In the genomic region with DNA sequence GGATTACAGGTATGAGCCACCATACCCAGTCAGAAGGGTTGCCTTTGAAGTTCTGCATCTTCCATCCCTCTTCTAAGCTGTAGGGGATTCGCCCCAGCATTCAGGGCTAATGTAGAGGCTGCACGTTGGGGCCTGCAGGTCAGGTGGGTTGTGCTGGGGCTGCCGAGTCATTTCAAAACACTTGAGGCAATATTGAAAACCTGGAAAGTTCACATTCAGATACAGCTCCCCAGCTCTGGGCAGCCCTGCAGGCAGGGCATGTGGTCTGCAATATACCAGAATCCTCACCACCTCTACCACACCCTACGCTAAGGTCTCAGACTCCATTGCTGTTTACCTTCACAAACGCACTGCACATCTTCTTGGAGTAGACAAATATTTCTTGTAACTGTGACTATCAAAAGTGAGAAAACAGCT, we compare ENCODE assay signal across 1 cellular context.
TF ChIP-seq lines count a peak whose summit lies in the region.

No MANE protein-coding gene starts in this region.

TF ChIP-seq in GM12878, 131 proteins besides CTCF, POLR2A, EP300 and RAD21 (continues in another document):
- TF ChIP-seq MEF2B (IDR thresholded peaks at IDR 0.05; ENCODE audit: partially characterized antibody, poor library complexity, severe bottlenecking) (no peak), EGR1 (IDR thresholded peaks at IDR 0.05; ENCODE audit: borderline replicate concordance in 1 of 2, low read depth in 2 of 2, low read length in 2 of 2) (no peak), CREM (IDR thresholded peaks at IDR 0.05; ENCODE audit: low read depth) (0 out of 2 replicates have a peak, but pooled peaks have one; percentile 56), IRF4 (IDR thresholded peaks at IDR 0.05; ENCODE audit: low read depth, low read length) (peak; percentile 84), BACH1 (IDR thresholded peaks at IDR 0.05; ENCODE audit: borderline replicate concordance) (no peak), NBN (IDR thresholded peaks at IDR 0.05) (peak; percentile 58; the same call in 1 of the 2 replicates), ZNF622 (IDR thresholded peaks at IDR 0.05) (no peak), RFX5 (IDR thresholded peaks at IDR 0.05; ENCODE audit: low read depth, low read length) (no peak), BCL11A (IDR thresholded peaks at IDR 0.05; ENCODE audit: low read depth, low read length) (peak; percentile 68), E2F4 (IDR thresholded peaks at IDR 0.05; ENCODE audit: low read depth, low read length) (no peak), FOXM1 (IDR thresholded peaks at IDR 0.05; ENCODE audit: low read depth, low read length) (peak; percentile 75), BRCA1 (IDR thresholded peaks at IDR 0.05; ENCODE audit: low read depth, low read length) (no peak), CEBPZ (IDR thresholded peaks at IDR 0.05; ENCODE audit: low read depth, low read length) (no peak), EED (IDR thresholded peaks at IDR 0.05; ENCODE audit: low read depth) (peak; percentile 89), NKRF (conservative IDR thresholded peaks at IDR 0.05) (0 out of 2 replicates have a peak, but pooled peaks have one; percentile 33), KLF5 (IDR thresholded peaks at IDR 0.05; ENCODE audit: partially characterized antibody) (no peak), GABPA (IDR thresholded peaks at IDR 0.05; ENCODE audit: low read depth) (no peak), SP1 (IDR thresholded peaks at IDR 0.05; ENCODE audit: low read depth, low read length) (peak; percentile 62), GATAD2B (conservative IDR thresholded peaks at IDR 0.05; ENCODE audit: low read depth) (0 out of 2 replicates have a peak, but pooled peaks have one; percentile 25), SIN3A (IDR thresholded peaks at IDR 0.05; ENCODE audit: low read depth, low read length) (no peak), RUNX3 (IDR thresholded peaks at IDR 0.05; ENCODE audit: low read length) (peak; percentile 94), NRF1 (conservative IDR thresholded peaks at IDR 0.05; ENCODE audit: low read depth, low read length) (no peak), NR2C1 (IDR thresholded peaks at IDR 0.05) (no peak), CHD2 (IDR thresholded peaks at IDR 0.05; ENCODE audit: borderline replicate concordance, low read depth, low read length) (no peak), TAF1 (IDR thresholded peaks at IDR 0.05; ENCODE audit: borderline replicate concordance, low read depth, low read length) (no peak), TCF7 (IDR thresholded peaks at IDR 0.05; ENCODE audit: borderline replicate concordance) (peak; percentile 88), BHLHE40 (IDR thresholded peaks at IDR 0.05; ENCODE audit: borderline replicate concordance in 1 of 2, low read depth in 2 of 2, low read length in 1 of 2) (peak in 1 of 2 experiments; percentile 74; a peak in 2 of 4 replicates), NR2F1 (conservative IDR thresholded peaks at IDR 0.05) (peak; percentile 50; the same call in 1 of the 2 replicates), NFXL1 (IDR thresholded peaks at IDR 0.05; ENCODE audit: borderline replicate concordance) (no peak), SMC3 (IDR thresholded peaks at IDR 0.05; ENCODE audit: borderline replicate concordance, low read length) (no peak)
- TF ChIP-seq, protein P1, sequence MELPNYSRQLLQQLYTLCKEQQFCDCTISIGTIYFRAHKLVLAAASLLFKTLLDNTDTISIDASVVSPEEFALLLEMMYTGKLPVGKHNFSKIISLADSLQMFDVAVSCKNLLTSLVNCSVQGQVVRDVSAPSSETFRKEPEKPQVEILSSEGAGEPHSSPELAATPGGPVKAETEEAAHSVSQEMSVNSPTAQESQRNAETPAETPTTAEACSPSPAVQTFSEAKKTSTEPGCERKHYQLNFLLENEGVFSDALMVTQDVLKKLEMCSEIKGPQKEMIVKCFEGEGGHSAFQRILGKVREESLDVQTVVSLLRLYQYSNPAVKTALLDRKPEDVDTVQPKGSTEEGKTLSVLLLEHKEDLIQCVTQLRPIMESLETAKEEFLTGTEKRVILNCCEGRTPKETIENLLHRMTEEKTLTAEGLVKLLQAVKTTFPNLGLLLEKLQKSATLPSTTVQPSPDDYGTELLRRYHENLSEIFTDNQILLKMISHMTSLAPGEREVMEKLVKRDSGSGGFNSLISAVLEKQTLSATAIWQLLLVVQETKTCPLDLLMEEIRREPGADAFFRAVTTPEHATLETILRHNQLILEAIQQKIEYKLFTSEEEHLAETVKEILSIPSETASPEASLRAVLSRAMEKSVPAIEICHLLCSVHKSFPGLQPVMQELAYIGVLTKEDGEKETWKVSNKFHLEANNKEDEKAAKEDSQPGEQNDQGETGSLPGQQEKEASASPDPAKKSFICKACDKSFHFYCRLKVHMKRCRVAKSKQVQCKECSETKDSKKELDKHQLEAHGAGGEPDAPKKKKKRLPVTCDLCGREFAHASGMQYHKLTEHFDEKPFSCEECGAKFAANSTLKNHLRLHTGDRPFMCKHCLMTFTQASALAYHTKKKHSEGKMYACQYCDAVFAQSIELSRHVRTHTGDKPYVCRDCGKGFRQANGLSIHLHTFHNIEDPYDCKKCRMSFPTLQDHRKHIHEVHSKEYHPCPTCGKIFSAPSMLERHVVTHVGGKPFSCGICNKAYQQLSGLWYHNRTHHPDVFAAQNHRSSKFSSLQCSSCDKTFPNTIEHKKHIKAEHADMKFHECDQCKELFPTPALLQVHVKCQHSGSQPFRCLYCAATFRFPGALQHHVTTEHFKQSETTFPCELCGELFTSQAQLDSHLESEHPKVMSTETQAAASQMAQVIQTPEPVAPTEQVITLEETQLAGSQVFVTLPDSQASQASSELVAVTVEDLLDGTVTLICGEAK (IDR thresholded peaks at IDR 0.05; ENCODE audit: borderline replicate concordance) = no peak
- TF ChIP-seq, protein P2, sequence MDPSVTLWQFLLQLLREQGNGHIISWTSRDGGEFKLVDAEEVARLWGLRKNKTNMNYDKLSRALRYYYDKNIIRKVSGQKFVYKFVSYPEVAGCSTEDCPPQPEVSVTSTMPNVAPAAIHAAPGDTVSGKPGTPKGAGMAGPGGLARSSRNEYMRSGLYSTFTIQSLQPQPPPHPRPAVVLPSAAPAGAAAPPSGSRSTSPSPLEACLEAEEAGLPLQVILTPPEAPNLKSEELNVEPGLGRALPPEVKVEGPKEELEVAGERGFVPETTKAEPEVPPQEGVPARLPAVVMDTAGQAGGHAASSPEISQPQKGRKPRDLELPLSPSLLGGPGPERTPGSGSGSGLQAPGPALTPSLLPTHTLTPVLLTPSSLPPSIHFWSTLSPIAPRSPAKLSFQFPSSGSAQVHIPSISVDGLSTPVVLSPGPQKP (IDR thresholded peaks at IDR 0.05; ENCODE audit: low read depth, low read length) = no peak
- TF ChIP-seq, protein P3, sequence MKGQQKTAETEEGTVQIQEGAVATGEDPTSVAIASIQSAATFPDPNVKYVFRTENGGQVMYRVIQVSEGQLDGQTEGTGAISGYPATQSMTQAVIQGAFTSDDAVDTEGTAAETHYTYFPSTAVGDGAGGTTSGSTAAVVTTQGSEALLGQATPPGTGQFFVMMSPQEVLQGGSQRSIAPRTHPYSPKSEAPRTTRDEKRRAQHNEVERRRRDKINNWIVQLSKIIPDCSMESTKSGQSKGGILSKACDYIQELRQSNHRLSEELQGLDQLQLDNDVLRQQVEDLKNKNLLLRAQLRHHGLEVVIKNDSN (IDR thresholded peaks at IDR 0.05; ENCODE audit: borderline replicate concordance, extremely low read length, insufficient read depth, low read depth, low read length) = no peak
- TF ChIP-seq, protein P4, sequence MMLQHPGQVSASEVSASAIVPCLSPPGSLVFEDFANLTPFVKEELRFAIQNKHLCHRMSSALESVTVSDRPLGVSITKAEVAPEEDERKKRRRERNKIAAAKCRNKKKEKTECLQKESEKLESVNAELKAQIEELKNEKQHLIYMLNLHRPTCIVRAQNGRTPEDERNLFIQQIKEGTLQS (IDR thresholded peaks at IDR 0.05; ENCODE audit: borderline replicate concordance, extremely low read depth, low read depth, low read length) = no peak
- TF ChIP-seq, protein P5, sequence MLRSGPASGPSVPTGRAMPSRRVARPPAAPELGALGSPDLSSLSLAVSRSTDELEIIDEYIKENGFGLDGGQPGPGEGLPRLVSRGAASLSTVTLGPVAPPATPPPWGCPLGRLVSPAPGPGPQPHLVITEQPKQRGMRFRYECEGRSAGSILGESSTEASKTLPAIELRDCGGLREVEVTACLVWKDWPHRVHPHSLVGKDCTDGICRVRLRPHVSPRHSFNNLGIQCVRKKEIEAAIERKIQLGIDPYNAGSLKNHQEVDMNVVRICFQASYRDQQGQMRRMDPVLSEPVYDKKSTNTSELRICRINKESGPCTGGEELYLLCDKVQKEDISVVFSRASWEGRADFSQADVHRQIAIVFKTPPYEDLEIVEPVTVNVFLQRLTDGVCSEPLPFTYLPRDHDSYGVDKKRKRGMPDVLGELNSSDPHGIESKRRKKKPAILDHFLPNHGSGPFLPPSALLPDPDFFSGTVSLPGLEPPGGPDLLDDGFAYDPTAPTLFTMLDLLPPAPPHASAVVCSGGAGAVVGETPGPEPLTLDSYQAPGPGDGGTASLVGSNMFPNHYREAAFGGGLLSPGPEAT (IDR thresholded peaks at IDR 0.05; ENCODE audit: low read depth) = peak; percentile 72; the same call in 1 of the 2 replicates
- TF ChIP-seq, protein P6, sequence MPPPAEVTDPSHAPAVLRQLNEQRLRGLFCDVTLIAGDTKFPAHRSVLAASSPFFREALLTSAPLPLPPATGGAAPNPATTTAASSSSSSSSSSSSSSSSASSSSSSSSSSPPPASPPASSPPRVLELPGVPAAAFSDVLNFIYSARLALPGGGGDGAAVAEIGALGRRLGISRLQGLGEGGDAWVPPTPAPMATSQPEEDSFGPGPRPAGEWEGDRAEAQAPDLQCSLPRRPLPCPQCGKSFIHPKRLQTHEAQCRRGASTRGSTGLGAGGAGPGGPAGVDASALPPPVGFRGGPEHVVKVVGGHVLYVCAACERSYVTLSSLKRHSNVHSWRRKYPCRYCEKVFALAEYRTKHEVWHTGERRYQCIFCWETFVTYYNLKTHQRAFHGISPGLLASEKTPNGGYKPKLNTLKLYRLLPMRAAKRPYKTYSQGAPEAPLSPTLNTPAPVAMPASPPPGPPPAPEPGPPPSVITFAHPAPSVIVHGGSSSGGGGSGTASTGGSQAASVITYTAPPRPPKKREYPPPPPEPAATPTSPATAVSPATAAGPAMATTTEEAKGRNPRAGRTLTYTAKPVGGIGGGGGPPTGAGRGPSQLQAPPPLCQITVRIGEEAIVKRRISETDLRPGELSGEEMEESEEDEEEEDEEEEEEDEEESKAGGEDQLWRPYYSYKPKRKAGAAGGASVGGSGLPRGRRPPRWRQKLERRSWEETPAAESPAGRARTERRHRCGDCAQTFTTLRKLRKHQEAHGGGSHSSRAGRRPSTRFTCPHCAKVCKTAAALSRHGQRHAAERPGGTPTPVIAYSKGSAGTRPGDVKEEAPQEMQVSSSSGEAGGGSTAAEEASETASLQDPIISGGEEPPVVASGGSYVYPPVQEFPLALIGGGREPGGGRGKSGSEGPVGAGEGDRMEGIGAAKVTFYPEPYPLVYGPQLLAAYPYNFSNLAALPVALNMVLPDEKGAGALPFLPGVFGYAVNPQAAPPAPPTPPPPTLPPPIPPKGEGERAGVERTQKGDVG (CRISPR knock-in tag; IDR thresholded peaks at IDR 0.05) = no peak
- TF ChIP-seq, protein P7, sequence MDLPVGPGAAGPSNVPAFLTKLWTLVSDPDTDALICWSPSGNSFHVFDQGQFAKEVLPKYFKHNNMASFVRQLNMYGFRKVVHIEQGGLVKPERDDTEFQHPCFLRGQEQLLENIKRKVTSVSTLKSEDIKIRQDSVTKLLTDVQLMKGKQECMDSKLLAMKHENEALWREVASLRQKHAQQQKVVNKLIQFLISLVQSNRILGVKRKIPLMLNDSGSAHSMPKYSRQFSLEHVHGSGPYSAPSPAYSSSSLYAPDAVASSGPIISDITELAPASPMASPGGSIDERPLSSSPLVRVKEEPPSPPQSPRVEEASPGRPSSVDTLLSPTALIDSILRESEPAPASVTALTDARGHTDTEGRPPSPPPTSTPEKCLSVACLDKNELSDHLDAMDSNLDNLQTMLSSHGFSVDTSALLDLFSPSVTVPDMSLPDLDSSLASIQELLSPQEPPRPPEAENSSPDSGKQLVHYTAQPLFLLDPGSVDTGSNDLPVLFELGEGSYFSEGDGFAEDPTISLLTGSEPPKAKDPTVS (IDR thresholded peaks at IDR 0.05; ENCODE audit: low read depth, low read length) = no peak
